ENCODE assay signal across 33 cellular contexts in the genomic region with DNA sequence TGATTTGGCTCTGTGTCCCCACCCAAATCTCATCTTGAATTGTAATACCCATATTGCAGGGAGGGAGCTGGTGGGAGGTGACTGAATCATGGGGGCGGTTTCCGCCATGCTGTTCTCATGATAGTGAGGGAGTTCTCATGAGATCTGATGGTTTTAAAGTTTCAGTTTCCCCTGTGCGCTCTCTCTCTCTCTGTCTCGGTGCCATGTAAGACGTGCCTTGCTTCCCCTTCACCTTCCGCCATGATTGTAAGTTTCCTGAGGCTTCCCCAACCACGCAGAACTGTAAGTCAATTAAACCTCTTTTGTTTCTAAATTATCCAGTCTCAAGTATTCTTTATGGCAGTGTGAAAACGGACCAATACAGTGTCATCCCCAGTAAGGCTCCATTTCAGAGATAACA. TPM values are rescaled to one million over a fixed set of nuclear protein-coding genes. Genes with fewer than 3 reads are reported as not detected.
DNase-seq lines count a peak whose midpoint lies in the region; ATAC-seq, FAIRE-seq and TF ChIP-seq lines count a peak whose summit lies in the region.
"Had no signal": no experiment of that assay in that cellular context is flagged by ENCODE, and none has a peak within 500 bp of the region (broad histone marks: within the 10 kb centered on the region; RNA-seq: fewer than 3 reads in every experiment).

No MANE protein-coding gene starts in this region.

- H4K91ac ChIP-seq in H9 (ENCODE audit: insufficient read length, low read depth, low read length) = no peak overlapping the region

- ATAC-seq in K562 (no peak), GM19328 (IDR thresholded peaks at IDR 0.05; ENCODE audit: unreplicated experiment) (no peak)
- ATAC-seq: A549; CD8-positive, alpha-beta T cell had no signal

- TF ChIP-seq POLR2A in K562 (conservative IDR thresholded peaks at IDR 0.05) = no peak
- TF ChIP-seq POLR2A in transverse colon (IDR thresholded peaks at IDR 0.05) = no peak

- in situ Hi-C loops in K562 (cut with MboI) (no loop called here), transverse colon (cut with MboI; ENCODE audit: low pct_ligation_motif_present in 1 of 4, low pct_unique_long_range_greater_than_20kb in 1 of 4, low sequenced_read_pairs in 3 of 4) (no loop called here)

- no peak overlapping the region for H2BK5ac ChIP-seq in H9 (ENCODE audit: insufficient read length, low read length)

- H3K4me2 ChIP-seq in H9 (ENCODE audit: insufficient read depth, insufficient read length, low read length) (no peak overlapping the region), K562 (ENCODE audit: insufficient read depth, low read length) (no peak overlapping the region)
- H3K4me2 ChIP-seq: A549; BLaER1; BLaER1 treated with 17β-estradiol and CSF1 and Interleukin-3, amounts not matched to agents 10 nM and 100 nM had no signal

- H3K56ac ChIP-seq in H9 (ENCODE audit: insufficient read length, low read depth, low read length) = no peak overlapping the region

- H3K18ac ChIP-seq in H9 (ENCODE audit: insufficient read length, low read depth, low read length) = no peak overlapping the region

- no TSS peak for BruUV-seq in K562 (replicated peaks; lab: Mats Ljungman, UMichigan)

- peaks cover under 1% of the 10 kb centered on the region in 2 experiments for H3K4me1 Mint-ChIP-seq in H9
- H3K4me1 Mint-ChIP-seq: B cell; CD14-positive monocyte; CD4-positive, alpha-beta memory T cell; CD4-positive, CD25-positive, alpha-beta regulatory T cell; CD8-positive, alpha-beta memory T cell had no signal

- H3K23ac ChIP-seq in H9 (ENCODE audit: insufficient read length, low read depth, low read length) = no peak overlapping the region

- no peaks in the 10 kb centered on the region for H3K27me3 Mint-ChIP-seq in H9 (ENCODE audit: low read depth)

- peaks cover 0 to 3% (median 0%) of the 10 kb centered on the region in 3 experiments; a peak in 1 of 7 replicates for H3K36me3 Mint-ChIP-seq in H9 (ENCODE audit: insufficient read depth in 1 of 3, low read depth in 3 of 3)
- H3K36me3 Mint-ChIP-seq: CD14-positive monocyte; CD4-positive, alpha-beta memory T cell; CD4-positive, CD25-positive, alpha-beta regulatory T cell; CD8-positive, alpha-beta T cell had no signal

- no peaks in the 10 kb centered on the region for H3K79me1 ChIP-seq in H9 (ENCODE audit: insufficient read depth, low read depth, low read length, poor library complexity, severe bottlenecking)

- DNase-seq in H9 = no peak
- DNase-seq in K562 (ENCODE audit: extremely low read depth in 1 of 4, low spot score in 3 of 4) = no peak
- no peak for DNase-seq in transverse colon
- DNase-seq: 8988T; ACHN; AML-193; BE2C; C1 segment of cervical spinal cord; Caco-2; Calu3; CD4-positive, alpha-beta memory T cell; CD4-positive, alpha-beta T cell; CD4-positive, CD25-positive, alpha-beta regulatory T cell; CD8-positive, alpha-beta memory T cell; CD8-positive, alpha-beta T cell; COR-L47; DMS 273 treated with DMSO at 0.1 percent for 48 hours; DMS153; DMS53; DMS79; DMS79 treated with DMSO at 0.1 percent for 48 hours; DND-41; EL had no signal

- no peak overlapping the region for H2AK5ac ChIP-seq in H9 (ENCODE audit: insufficient read length, low read length)

- H3K4me3 ChIP-seq in K562 (no peak overlapping the region), transverse colon (no peak overlapping the region)
- H3K4me3 ChIP-seq: A549; BLaER1; BLaER1 treated with 17β-estradiol and CSF1 and Interleukin-3, amounts not matched to agents 10 nM and 100 nM had no signal

- no peaks in the 10 kb centered on the region for H3K9me3 ChIP-seq in H9 (ENCODE audit: control insufficient read depth, low read depth, low read length)
- 0 out of 2 replicates have a peak, but pooled peaks cover 6% of the 10 kb centered on the region for H3K9me3 ChIP-seq in K562 (replicated peaks; ENCODE audit: control insufficient read depth, insufficient read depth, low read depth, low read length)
- H3K9me3 ChIP-seq in transverse colon = no peaks in the 10 kb centered on the region
- H3K9me3 ChIP-seq: A549, BE2C had no signal

- no peaks in the 10 kb centered on the region for H4K20me1 ChIP-seq in H9 (ENCODE audit: control insufficient read depth, insufficient read depth, insufficient read length)
- no peaks in the 10 kb centered on the region for H4K20me1 ChIP-seq in K562 (replicated peaks; ENCODE audit: control insufficient read depth, insufficient read depth, low read length)
- H4K20me1 ChIP-seq: BLaER1; BLaER1 treated with 17β-estradiol and CSF1 and Interleukin-3, amounts not matched to agents 10 nM and 100 nM had no signal

- H4K5ac ChIP-seq in H9 (ENCODE audit: insufficient read length, low read depth, low read length) = no peak overlapping the region

- H2BK12ac ChIP-seq in H9 (ENCODE audit: insufficient read length, low read depth, low read length) = no peak overlapping the region

- no peak for FAIRE-seq in K562 (lab: Jason Lieb, UNC)
- FAIRE-seq: A204.1, A549, D721Med had no signal

- no peak overlapping the region for H3K4ac ChIP-seq in H9 (ENCODE audit: low read depth, low read length)

- POLR2A ChIA-PET in K562 (lab: Yijun Ruan, JAX) = no interaction called here

- TF ChIP-seq EP300 in K562 (IDR thresholded peaks at IDR 0.05; ENCODE audit: low read length) (no peak), transverse colon (IDR thresholded peaks at IDR 0.05; ENCODE audit: low read depth) (no peak)

- no peak overlapping the region for H2BK120ac ChIP-seq in H9 (ENCODE audit: low read depth, low read length, poor library complexity, severe bottlenecking)

- H3K79me2 ChIP-seq in H9 (ENCODE audit: insufficient read depth, low read length) (no peaks in the 10 kb centered on the region), K562 (ENCODE audit: control insufficient read depth, insufficient read depth, low read length) (no peaks in the 10 kb centered on the region)

- H2BK20ac ChIP-seq in H9 (ENCODE audit: low read depth, low read length, poor library complexity, severe bottlenecking) = no peak overlapping the region

- no peaks in the 10 kb centered on the region for H3K9me1 ChIP-seq in K562 (ENCODE audit: control insufficient read depth, insufficient read depth, low read length)

- no peak for TF ChIP-seq CTCF in H9 (conservative IDR thresholded peaks at IDR 0.05)
- no peak for TF ChIP-seq CTCF in K562 (IDR thresholded peaks at IDR 0.05 in 2 of 3, conservative IDR thresholded peaks at IDR 0.05 in 1 of 3; ENCODE audit: insufficient read depth in 2 of 3, low read depth in 1 of 3, low read length in 3 of 3)
- no peak for TF ChIP-seq CTCF in transverse colon (IDR thresholded peaks at IDR 0.05)

- H3K4me1 ChIP-seq in H9 (ENCODE audit: insufficient read depth, low read length) (no peaks in the 10 kb centered on the region; the same call in 1 of the 2 replicates), K562 (replicated peaks in 1 of 2; ENCODE audit: control insufficient read depth in 2 of 2, insufficient read depth in 2 of 2, low read length in 2 of 2) (no peaks in the 10 kb centered on the region), transverse colon (no peaks in the 10 kb centered on the region)
- H3K4me1 ChIP-seq: A549; BLaER1; BLaER1 treated with 17β-estradiol and CSF1 and Interleukin-3, amounts not matched to agents 10 nM and 100 nM; Caco-2 had no signal

- no CpG with 5 or more reads among the region's 8 CpGs for WGBS in H9 (ENCODE audit: extremely low coverage, insufficient read length, low lambda C conversion rate)
- 5% methylated on average over 8 of the region's 8 CpGs for WGBS in K562 (ENCODE audit: insufficient coverage, low coverage, missing lambda C conversion rate)
- 91 to 93% methylated on average over 8 of the region's 8 CpGs for WGBS in transverse colon (ENCODE audit: low coverage in 1 of 2), 2 donors

- no peak overlapping the region for H3K4me3 Mint-ChIP-seq in H9
- H3K4me3 Mint-ChIP-seq: B cell; CD14-positive monocyte; CD4-positive, alpha-beta memory T cell; CD4-positive, alpha-beta T cell; CD4-positive, CD25-positive, alpha-beta regulatory T cell; CD8-positive, alpha-beta T cell had no signal

- H3K9ac ChIP-seq in H9 (ENCODE audit: extremely low read depth, insufficient read length, low read length) = no peak overlapping the region
- H3K9ac ChIP-seq in K562 (ENCODE audit: insufficient read depth in 1 of 2, low read depth in 2 of 2, low read length in 2 of 2) = no peak overlapping the region
- H3K9ac ChIP-seq: BLaER1; BLaER1 treated with 17β-estradiol and CSF1 and Interleukin-3, amounts not matched to agents 10 nM and 100 nM had no signal

- no peaks in the 10 kb centered on the region for H3K36me3 ChIP-seq in K562 (ENCODE audit: control insufficient read depth, insufficient read depth, low read length)
- H3K36me3 ChIP-seq in transverse colon = no peaks in the 10 kb centered on the region
- H3K36me3 ChIP-seq: BE2C; BLaER1; BLaER1 treated with 17β-estradiol and CSF1 and Interleukin-3, amounts not matched to agents 10 nM and 100 nM had no signal

- H3K23me2 ChIP-seq in H9 (ENCODE audit: insufficient read length, low read depth, low read length, poor library complexity, severe bottlenecking) = no peaks in the 10 kb centered on the region

- no peak overlapping the region for H3K14ac ChIP-seq in H9 (ENCODE audit: insufficient read depth, low read length)

- H2AFZ ChIP-seq in H9 (ENCODE audit: low read length) = no peak overlapping the region
- no peak overlapping the region for H2AFZ ChIP-seq in K562 (ENCODE audit: low read depth, low read length)

- peak overlapping the region; percentile 30 for H4K8ac ChIP-seq in H9 (replicated peaks; ENCODE audit: insufficient read length, low read depth, low read length)

- intact Hi-C loops in K562 (cut with micrococcal nuclease) = no loop called here
- intact Hi-C loops in transverse colon (cut with DNase I; ENCODE audit: low total_unique reads) = no loop called here

- H3K27ac ChIP-seq in H9 (ENCODE audit: insufficient read length, low read depth, low read length) (no peak overlapping the region), K562 (ENCODE audit: extremely low read depth, low read depth, low read length) (no peak overlapping the region), transverse colon (no peak overlapping the region)
- H3K27ac ChIP-seq: 22Rv1; A549; BLaER1; BLaER1 treated with 17β-estradiol and CSF1 and Interleukin-3, amounts not matched to agents 10 nM and 100 nM; C4-2B had no signal

- no peak overlapping the region for H3T11ph ChIP-seq in H9 (ENCODE audit: low read length)

- peaks cover 0 to 3% of the 10 kb centered on the region in 2 experiments; a peak in 1 of 5 replicates for H3K9me3 Mint-ChIP-seq in H9
- H3K9me3 Mint-ChIP-seq: CD8-positive, alpha-beta T cell had no signal

- H2BK15ac ChIP-seq in H9 (ENCODE audit: low read depth, low read length) = no peak overlapping the region

- H3K27me3 ChIP-seq in H9 (ENCODE audit: insufficient read depth, low read length) (no peaks in the 10 kb centered on the region), K562 (ENCODE audit: control insufficient read depth in 2 of 2, insufficient read depth in 2 of 2, low read length in 2 of 2) (peaks cover 21 to 29% of the 10 kb centered on the region in 2 experiments; a peak in 4 of 5 replicates), transverse colon (no peaks in the 10 kb centered on the region)
- H3K27me3 ChIP-seq: BE2C; BLaER1; BLaER1 treated with 17β-estradiol and CSF1 and Interleukin-3, amounts not matched to agents 10 nM and 100 nM had no signal

- TF ChIP-seq RAD21 in K562 (CRISPR knock-in tag; conservative IDR thresholded peaks at IDR 0.05 in 1 of 2, IDR thresholded peaks at IDR 0.05 in 1 of 2) = no peak

- 0 out of 7 replicates have a peak overlapping the region, but pooled peaks of 1 of the 3 experiments have one; percentile 4 for H3K27ac Mint-ChIP-seq in H9
- H3K27ac Mint-ChIP-seq: B cell; CD4-positive, alpha-beta memory T cell; CD4-positive, alpha-beta T cell; CD8-positive, alpha-beta memory T cell; CD8-positive, alpha-beta T cell had no signal

- CTCF ChIA-PET in K562 (lab: Yijun Ruan, JAX; ENCODE audit: low intra/inter-chr PET ratio) = no interaction called here

RNA-seq across cellular contexts. Expression of a gene that starts 48.3 kb away (rescaled TPM):
- 104 and 110 TPM in 2 replicates for total RNA-seq in H9 (2021)
- 87.4 and 161 TPM in 2 replicates for total RNA-seq in K562 (2011; cell fraction: chromatin; rRNA removed; ENCODE audit: low replicate concordance)
- total RNA-seq in K562 (2011; cell fraction: nucleolus; rRNA removed) = 66.5 and 86.1 TPM in 2 replicates
- total RNA-seq in K562 (2011; cell fraction: nucleoplasm; rRNA removed) = 95.3 and 156 TPM in 2 replicates
- 254 and 266 TPM in 2 replicates for total RNA-seq in K562 (2014; rRNA removed)
- 238 and 252 TPM in 2 replicates for total RNA-seq in K562 (2014; rRNA removed; fragmentation: Illumina TruSeq; extraction: Trizol)
- total RNA-seq in K562 (2015; rRNA removed; fragmentation: Illumina TruSeq; extraction: Trizol) = 230 and 245 TPM in 2 replicates
- total RNA-seq in K562 (2021) = 170 and 177 TPM in 2 replicates
- 204 and 232 TPM in 2 replicates for polyA plus RNA-seq in K562 (2011; rRNA removed)
- 61.4 and 114 TPM in 2 replicates for polyA plus RNA-seq in K562 (2011; cell fraction: cytosol; rRNA removed)
- 42.6 and 86.9 TPM in 2 replicates for polyA plus RNA-seq in K562 (2011; cell fraction: nucleus; rRNA removed)
- 158 and 160 TPM in 2 replicates for polyA plus RNA-seq in K562 (2012)
- 219 and 279 TPM in 2 replicates for polyA plus RNA-seq in K562 (2014; fragmentation: Illumina TruSeq; extraction: Trizol)
- polyA plus RNA-seq in K562 (2014; fragmentation: Nextera tagmentation; extraction: Ambion mirVana) = 100 to 1,000 TPM in 1 of 2 experiments, 10 to 100 TPM in 1; 66.2 to 110 TPM
- 157 and 165 TPM in 2 replicates for polyA plus RNA-seq in K562 (2014; rRNA removed)
- polyA minus RNA-seq in K562 (2011; rRNA and poly(A)+ RNA removed) = 272 and 340 TPM in 2 replicates
- polyA minus RNA-seq in K562 (2011; cell fraction: cytosol; rRNA and poly(A)+ RNA removed) = 147 and 159 TPM in 2 replicates
- 90.2 and 142 TPM in 2 replicates for polyA minus RNA-seq in K562 (2011; cell fraction: nucleus; rRNA and poly(A)+ RNA removed)
- total RNA-seq in transverse colon = 10 to 100 TPM; 49.4 to 78.1 (median 52.9) TPM
